Comparison of ENCODE assay signal across 27 cellular contexts in the genomic region with DNA sequence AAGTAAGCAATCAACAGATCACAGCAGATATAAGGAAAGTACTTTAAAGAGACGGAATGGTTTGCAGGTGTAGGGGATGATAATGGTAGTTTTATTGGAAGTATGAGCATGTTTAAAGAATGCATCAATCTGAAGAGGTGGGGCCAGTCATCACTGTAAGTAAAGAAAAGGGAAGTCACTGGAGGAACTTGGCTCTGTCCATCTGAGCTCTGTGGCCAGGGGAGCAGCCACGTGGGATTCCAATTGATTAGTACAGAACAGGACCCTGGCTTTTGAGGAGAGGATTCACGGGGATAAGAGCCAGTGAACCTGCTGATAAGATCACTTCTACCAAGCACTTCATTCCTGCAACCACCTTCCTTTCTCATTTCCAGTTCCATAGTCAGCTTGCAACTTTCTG.
"Had no signal": no experiment of that assay in that cellular context is flagged by ENCODE, and none has a peak within 500 bp of the region (broad histone marks: within the 10 kb centered on the region; RNA-seq: fewer than 3 reads in every experiment).

No MANE protein-coding gene starts in this region.

- H3K4me1 ChIP-seq: gastrocnemius medialis, right lobe of liver, tibial nerve had no signal

- H3K4me3 ChIP-seq: coronary artery, dorsolateral prefrontal cortex, gastrocnemius medialis, right lobe of liver, tibial nerve had no signal

- DNase-seq: activated CD4-positive, alpha-beta T cell treated with anti-CD3 and anti-CD28 coated beads for 48 hours; activated CD4-positive, alpha-beta T cell treated with anti-CD3 and anti-CD28 coated beads, Interleukin-2, amount 50 U/mL, for 48 hours; activated CD8-positive, alpha-beta memory T cell treated with anti-CD3 and anti-CD28 coated beads, Interleukin-2, amount 50 U/mL, for 4 hours; activated gamma-delta T cell; activated naive CD4-positive, alpha-beta T cell treated with anti-CD3 and anti-CD28 coated beads, Interleukin-2, amount 50 U/mL, for 16 hours; activated T-cell treated with anti-CD3 and anti-CD28 coated beads, Interleukin-2, amount 50 U/mL, for 1 hour; amniotic stem cell; brain microvascular endothelial cell; dorsolateral prefrontal cortex; effector memory CD8-positive, alpha-beta T cell; erythroblast; gastrocnemius medialis; glutamatergic neuron; immature natural killer cell; kidney; left colon; mammary epithelial cell; naive B cell; nephron progenitor cell; right lobe of liver; stimulated activated CD4-positive, alpha-beta T cell treated with anti-CD3 and anti-CD28 coated beads, Interleukin-2, amount 100 ng/mL, for 48 hours; stimulated activated naive CD4-positive, alpha-beta T cell treated with Interleukin-2 at 50 U/mL for 16 hours; WERI-Rb-1 had no signal

- ATAC-seq: activated CD4-positive, CD25-positive, alpha-beta regulatory T cell treated with anti-CD3 and anti-CD28 coated beads, Interleukin-2, amount 50 U/mL, for 24 hours; effector memory CD8-positive, alpha-beta T cell; gastrocnemius medialis; left colon; right lobe of liver had no signal

- H3K27me3 ChIP-seq: brain microvascular endothelial cell, right lobe of liver, tibial nerve had no signal

- H3K36me3 ChIP-seq: brain microvascular endothelial cell, gastrocnemius medialis, neutrophil, right lobe of liver, tibial nerve, WERI-Rb-1 had no signal

- H3K9me3 ChIP-seq: gastrocnemius medialis, neutrophil, right lobe of liver, tibial nerve had no signal

- H3K27ac ChIP-seq: brain microvascular endothelial cell, coronary artery, dorsolateral prefrontal cortex, gastrocnemius medialis, neutrophil, right lobe of liver, tibial nerve, WERI-Rb-1 had no signal
